In the genomic region with DNA sequence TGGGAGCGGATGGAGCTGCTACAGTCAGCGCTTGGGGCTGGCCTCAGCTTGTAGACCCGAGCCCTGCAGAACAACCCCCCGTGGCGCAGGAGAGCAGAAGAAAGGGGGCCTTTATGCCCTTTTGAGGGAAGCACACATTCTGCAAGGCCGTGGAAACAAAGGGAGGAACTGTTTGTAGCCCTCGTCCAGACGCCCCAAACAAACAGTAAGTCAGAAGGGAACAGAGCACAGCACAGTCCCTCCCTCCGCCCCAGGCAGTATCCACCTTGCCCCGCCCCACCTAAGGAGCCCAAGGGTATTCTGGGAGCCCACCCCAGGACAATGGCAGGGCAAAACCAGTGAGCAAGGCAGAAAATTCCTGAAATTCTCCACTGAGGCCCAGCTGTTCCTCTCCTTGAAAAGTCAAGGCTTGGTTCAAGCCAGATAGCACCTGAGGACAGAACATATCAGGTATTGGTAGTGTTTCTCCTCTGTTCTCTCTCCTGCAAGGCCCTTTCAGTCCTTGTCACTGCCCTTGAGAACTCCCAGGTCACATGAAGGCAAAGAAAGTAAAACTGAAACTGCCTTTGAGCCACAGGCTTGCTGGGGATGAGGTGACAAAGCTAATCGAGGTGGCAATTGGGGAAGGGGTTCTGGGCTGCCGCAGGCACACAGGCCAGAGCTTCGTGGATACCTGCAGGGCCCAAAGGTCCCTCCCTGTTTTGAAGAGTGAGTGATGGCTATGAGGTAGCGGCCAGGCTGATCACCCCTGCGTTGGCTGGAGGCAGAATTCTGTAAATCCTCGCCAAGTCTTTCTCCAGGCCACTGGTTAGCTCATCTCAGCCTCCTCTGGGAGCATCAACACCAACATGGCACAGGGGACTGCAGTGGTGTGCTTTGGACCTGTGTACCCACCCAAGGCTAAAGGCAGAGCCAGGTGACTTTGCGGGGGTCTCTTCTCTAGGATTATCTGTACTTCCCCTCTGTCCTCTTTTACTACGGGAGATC, we compare ENCODE assay signal across 1 cellular context.
TF ChIP-seq lines count a peak whose summit lies in the region.

No MANE protein-coding gene starts in this region.

TF ChIP-seq in HEK293, 187 proteins besides CTCF, POLR2A, EP300 and RAD21 (continued from another document):
- TF ChIP-seq, protein P1, sequence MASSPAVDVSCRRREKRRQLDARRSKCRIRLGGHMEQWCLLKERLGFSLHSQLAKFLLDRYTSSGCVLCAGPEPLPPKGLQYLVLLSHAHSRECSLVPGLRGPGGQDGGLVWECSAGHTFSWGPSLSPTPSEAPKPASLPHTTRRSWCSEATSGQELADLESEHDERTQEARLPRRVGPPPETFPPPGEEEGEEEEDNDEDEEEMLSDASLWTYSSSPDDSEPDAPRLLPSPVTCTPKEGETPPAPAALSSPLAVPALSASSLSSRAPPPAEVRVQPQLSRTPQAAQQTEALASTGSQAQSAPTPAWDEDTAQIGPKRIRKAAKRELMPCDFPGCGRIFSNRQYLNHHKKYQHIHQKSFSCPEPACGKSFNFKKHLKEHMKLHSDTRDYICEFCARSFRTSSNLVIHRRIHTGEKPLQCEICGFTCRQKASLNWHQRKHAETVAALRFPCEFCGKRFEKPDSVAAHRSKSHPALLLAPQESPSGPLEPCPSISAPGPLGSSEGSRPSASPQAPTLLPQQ (tag by site-specific recombination; IDR thresholded peaks at IDR 0.05) = peak; percentile 15; the same call in 1 of the 2 replicates
- no peak for TF ChIP-seq ZNF221 (tag by site-specific recombination; IDR thresholded peaks at IDR 0.05; ENCODE audit: borderline replicate concordance)
- TF ChIP-seq ZSCAN30 (tag by site-specific recombination; IDR thresholded peaks at IDR 0.05) = peak; percentile 55; the same call in 1 of the 2 replicates
TF ChIP-seq in HEK293: peak in this region for 35.
